14 cellular contexts compared by ENCODE assay signal in genomic region chr1:17544951-17545350, GRCh38. TPM values are rescaled to one million over a fixed set of nuclear protein-coding genes. Genes with fewer than 3 reads are reported as not detected.
DNase-seq lines count a peak whose midpoint lies in the region; ATAC-seq and TF ChIP-seq lines count a peak whose summit lies in the region.
"Had no signal": no experiment of that assay in that cellular context is flagged by ENCODE, and none has a peak within 500 bp of the region (broad histone marks: within the 10 kb centered on the region; RNA-seq: fewer than 3 reads in every experiment).

No MANE protein-coding gene starts in this region.

- intact Hi-C loops in colonic mucosa (cut with DNase I) (no loop called here), right cardiac atrium (cut with DNase I) (loop anchor here in 1 of 4 donors (5.0 kb wide), 1 partner anchor 42 kb away; no protein-coding TSS in a partner anchor)

- H3K27me3 ChIP-seq in colonic mucosa (no peaks in the 10 kb centered on the region), right cardiac atrium (ENCODE audit: control insufficient read depth, insufficient read depth) (no peaks in the 10 kb centered on the region), subcutaneous abdominal adipose tissue (ENCODE audit: control insufficient read depth in 5 of 5, insufficient read depth in 4 of 5, low read length in 5 of 5) (no peaks in the 10 kb centered on the region)
- H3K27me3 ChIP-seq: adrenal gland had no signal

- H3K36me3 ChIP-seq in colonic mucosa (no peaks in the 10 kb centered on the region), subcutaneous abdominal adipose tissue (ENCODE audit: control insufficient read depth in 5 of 5, insufficient read depth in 5 of 5, low read length in 5 of 5) (no peaks in the 10 kb centered on the region)
- H3K36me3 ChIP-seq: adrenal gland had no signal

- peaks cover 14 to 54% (median 33%) of the 10 kb centered on the region in 5 donors for H3K27me3 Mint-ChIP-seq in naive thymus-derived CD8-positive, alpha-beta T cell

- DNase-seq in HCEC 1CT: peak; percentile 15
- peak; percentile 57 for DNase-seq in colonic mucosa
- DNase-seq in right cardiac atrium: peak in 1 of 3 donors; percentile 53
- DNase-seq in naive thymus-derived CD8-positive, alpha-beta T cell: no peak
- DNase-seq in NCI-H2227 (lab: John Stamatoyannopoulos, UW; ENCODE audit: unreplicated experiment): no peak
- no peak for DNase-seq in NK-92 (lab: John Stamatoyannopoulos, UW; ENCODE audit: unreplicated experiment)
- DNase-seq: activated T-cell treated with anti-CD3 and anti-CD28 coated beads, Interleukin-2, amount 50 U/mL, for 1 hour; H7; kidney glomerular epithelial cell; NCI-H226; T-cell had no signal

- peak overlapping the region; percentile 77 for H3K27ac ChIP-seq in colonic mucosa
- H3K27ac ChIP-seq in right cardiac atrium (ENCODE audit: low read length): peak overlapping the region; percentile 77
- H3K27ac ChIP-seq in subcutaneous abdominal adipose tissue (ENCODE audit: low read depth, low read length): peak overlapping the region; percentile 82

- H3K4me3 ChIP-seq in colonic mucosa (no peak overlapping the region), right cardiac atrium (ENCODE audit: low read length) (no peak overlapping the region), subcutaneous abdominal adipose tissue (ENCODE audit: low read depth in 1 of 5, low read length in 5 of 5) (peak overlapping the region in 1 of 5 donors; percentile 30)
- H3K4me3 ChIP-seq: adrenal gland had no signal

- POLR2A ChIA-PET in naive thymus-derived CD8-positive, alpha-beta T cell (lab: Charles Lee): no interaction called here

- ATAC-seq in right cardiac atrium (peak; percentile 23 to 32), HG03432 (IDR thresholded peaks at IDR 0.05; ENCODE audit: unreplicated experiment) (no peak)
- ATAC-seq in naive thymus-derived CD8-positive, alpha-beta T cell: no peak
- ATAC-seq: T-cell had no signal

- no peaks in the 10 kb centered on the region for H3K36me3 Mint-ChIP-seq in naive thymus-derived CD8-positive, alpha-beta T cell
- H3K36me3 Mint-ChIP-seq: T-cell had no signal

- H3K9me3 ChIP-seq in colonic mucosa: no peaks in the 10 kb centered on the region
- H3K9me3 ChIP-seq in right cardiac atrium (ENCODE audit: control insufficient read depth, low read length): no peaks in the 10 kb centered on the region
- H3K9me3 ChIP-seq in subcutaneous abdominal adipose tissue (ENCODE audit: control insufficient read depth in 5 of 5, low read length in 5 of 5): no peaks in the 10 kb centered on the region
- H3K9me3 ChIP-seq: adrenal gland had no signal

- TF ChIP-seq CTCF in colonic mucosa (IDR thresholded peaks at IDR 0.05): no peak

- H3K4me1 ChIP-seq in colonic mucosa (peaks cover 5% of the 10 kb centered on the region), right cardiac atrium (ENCODE audit: control insufficient read depth, insufficient read depth, low read length) (peaks cover 13% of the 10 kb centered on the region), subcutaneous abdominal adipose tissue (ENCODE audit: control insufficient read depth in 5 of 5, insufficient read depth in 5 of 5, low read length in 5 of 5) (peaks cover 11 to 47% (median 35%) of the 10 kb centered on the region in 5 donors)

- H3K9ac ChIP-seq in colonic mucosa (ENCODE audit: low read depth in 2 of 2, low read length in 2 of 2): peak overlapping the region in 1 of 2 donors; percentile 77
- H3K9ac ChIP-seq in subcutaneous abdominal adipose tissue (ENCODE audit: low read length in 5 of 5): peak overlapping the region in 1 of 5 donors; percentile 63

- H3K4me3 Mint-ChIP-seq in naive thymus-derived CD8-positive, alpha-beta T cell: no peak overlapping the region
- H3K4me3 Mint-ChIP-seq: T-cell had no signal

- H3K27ac Mint-ChIP-seq in naive thymus-derived CD8-positive, alpha-beta T cell: peak overlapping the region in 1 of 10 donors; percentile 2
- H3K27ac Mint-ChIP-seq: T-cell had no signal

- peaks cover 0 to 6% (median 0%) of the 10 kb centered on the region in 9 donors for H3K9me3 Mint-ChIP-seq in naive thymus-derived CD8-positive, alpha-beta T cell
- H3K9me3 Mint-ChIP-seq: T-cell had no signal

- WGBS in right cardiac atrium: 41% methylated on average over 4 of the region's 4 CpGs

- H3K4me1 Mint-ChIP-seq in naive thymus-derived CD8-positive, alpha-beta T cell: peaks cover 1 to 8% (median 6%) of the 10 kb centered on the region in 4 donors

RNA-seq across cellular contexts. Expression of gene ARHGEF10L, which starts 5.5 kb away (rescaled TPM):
- total RNA-seq in colonic mucosa (100 to 1,000 TPM in 1 of 2 donors, 10 to 100 TPM in 1; 77.5 to 133 TPM), right cardiac atrium (10 to 100 TPM; 42.6 to 56.4 (median 55.1) TPM)
- 47.9 TPM for polyA plus RNA-seq in right cardiac atrium
- total RNA-seq in naive thymus-derived CD8-positive, alpha-beta T cell: under 1 TPM; 0.27 to 0.34 TPM
- polyA plus RNA-seq in naive thymus-derived CD8-positive, alpha-beta T cell: not detected

Comparison
In these comparisons a context has a peak if more than half of its experiments do, and no peak if none do; other contexts are left out.
1. DNase-seq: peak in HCEC 1CT (single experiment) and colonic mucosa (single experiment); none in naive thymus-derived CD8-positive, alpha-beta T cell (0 of 10), NCI-H2227 (single experiment) and NK-92 (single experiment).
2. ATAC-seq: peak in right cardiac atrium (2 of 2); none in naive thymus-derived CD8-positive, alpha-beta T cell (0 of 2) and HG03432 (single experiment).
3. RNA of gene ARHGEF10L, which starts 5.5 kb away (total RNA-seq): 77.5 to 133 TPM in colonic mucosa and 42.6 to 56.4 TPM in right cardiac atrium; 0.27 to 0.34 TPM in naive thymus-derived CD8-positive, alpha-beta T cell; every median in the first group is over 10 times any median in the second.
4. Peak in every context shown above with its lines, with median percentiles within 50 percentile points of each other: H3K27ac ChIP-seq.